Comparison of ENCODE assay signal across 12 cellular contexts in genomic region chr3:161042023-161042501, GRCh38.
DNase-seq lines count a peak whose midpoint lies in the region; ATAC-seq and TF ChIP-seq lines count a peak whose summit lies in the region.
"Had no signal": no experiment of that assay in that cellular context is flagged by ENCODE, and none has a peak within 500 bp of the region (broad histone marks: within the 10 kb centered on the region; RNA-seq: fewer than 3 reads in every experiment).

No MANE protein-coding gene starts in this region.

- H3K27me3 ChIP-seq in vagina = no peaks in the 10 kb centered on the region
- H3K27me3 ChIP-seq: ascending aorta, gastroesophageal sphincter, stomach had no signal

- H3K36me3 ChIP-seq in vagina = no peaks in the 10 kb centered on the region
- H3K36me3 ChIP-seq: ascending aorta, gastroesophageal sphincter, stomach had no signal

- H3K9me3 ChIP-seq in vagina = no peaks in the 10 kb centered on the region
- H3K9me3 ChIP-seq: ascending aorta, gastroesophageal sphincter, stomach had no signal

- peak; percentile 69 for ATAC-seq in GM21360 (IDR thresholded peaks at IDR 0.05; ENCODE audit: unreplicated experiment)
- peak; percentile 51 for ATAC-seq in HG03558 (IDR thresholded peaks at IDR 0.05; ENCODE audit: extremely low read depth, unreplicated experiment)
- ATAC-seq: gastroesophageal sphincter had no signal

- no peak overlapping the region for H3K27ac ChIP-seq in vagina
- H3K27ac ChIP-seq: ascending aorta, gastroesophageal sphincter had no signal

- TF ChIP-seq POLR2A in vagina (IDR thresholded peaks at IDR 0.05) = no peak

- in situ Hi-C loops in Caki2 (cut with HindIII; ENCODE audit: low pct_unique_long_range_greater_than_20kb, low sequenced_read_pairs) = no loop called here

- no peak for TF ChIP-seq CTCF in foreskin fibroblast (IDR thresholded peaks at IDR 0.05; ENCODE audit: low read depth, low read length)
- TF ChIP-seq CTCF in vagina (IDR thresholded peaks at IDR 0.05) = no peak

- no peak overlapping the region for H3K4me3 ChIP-seq in foreskin fibroblast (ENCODE audit: low read depth in 1 of 2, low read length in 2 of 2)
- H3K4me3 ChIP-seq in vagina = no peak overlapping the region
- H3K4me3 ChIP-seq: ascending aorta, gastroesophageal sphincter, stomach had no signal

- intact Hi-C loops in vagina (cut with DNase I) = no loop called here

- peak; percentile 94 for DNase-seq in Caki2 (ENCODE audit: low read depth)
- peak; percentile 10 to 44 for DNase-seq in foreskin fibroblast
- DNase-seq in stimulated activated CD4-positive, alpha-beta T cell treated with anti-CD3 and anti-CD28 coated beads, Interleukin-2, amount 100 ng/mL, for 48 hours = no peak
- DNase-seq in ureter (ENCODE audit: low spot score) = no peak
- no peak for DNase-seq in vagina (ENCODE audit: extremely low spot score in 2 of 2)
- no peak for DNase-seq in NCI-H2171 treated with DMSO at 0.1 percent for 48 hours (lab: John Stamatoyannopoulos, UW)
- DNase-seq: activated CD4-positive, alpha-beta memory T cell treated with anti-CD3 and anti-CD28 coated beads, Interleukin-2, amount 10 ng/mL, durations not matched to agents 7 days and 5 days; stomach had no signal

- no peaks in the 10 kb centered on the region for H3K4me1 ChIP-seq in vagina
- H3K4me1 ChIP-seq: ascending aorta, gastroesophageal sphincter had no signal

Comparison
In these comparisons a context has a peak if more than half of its experiments do, and no peak if none do; other contexts are left out.
1. DNase-seq: peak in Caki2 (single experiment) and foreskin fibroblast (2 of 2); none in stimulated activated CD4-positive, alpha-beta T cell treated with anti-CD3 and anti-CD28 coated beads, Interleukin-2, amount 100 ng/mL, for 48 hours (0 of 2), ureter (single experiment), vagina (0 of 2) and NCI-H2171 treated with DMSO at 0.1 percent for 48 hours (single experiment).